In genomic region chr12:51070004-51070403, GRCh38 we compare ENCODE assay signal across 11 cellular contexts. TPM values are rescaled to one million over a fixed set of nuclear protein-coding genes. Genes with fewer than 3 reads are reported as not detected.
DNase-seq lines count a peak whose midpoint lies in the region; ATAC-seq and TF ChIP-seq lines count a peak whose summit lies in the region.
"Had no signal": no experiment of that assay in that cellular context is flagged by ENCODE, and none has a peak within 500 bp of the region (broad histone marks: within the 10 kb centered on the region; RNA-seq: fewer than 3 reads in every experiment).

No MANE protein-coding gene starts in this region.

- H3K4me3 Mint-ChIP-seq in activated CD4-positive, alpha-beta T cell treated with anti-CD3 and anti-CD28 coated beads, Interleukin-2, amount 10 ng/mL, durations not matched to agents 24 days and 14 days: no peak overlapping the region
- H3K4me3 Mint-ChIP-seq: IgD-negative memory B cell had no signal

- TF ChIP-seq CTCF in fibroblast of mammary gland (conservative IDR thresholded peaks at IDR 0.05; ENCODE audit: control insufficient read depth, insufficient read depth, low read depth, low read length) (no peak), retinal pigment epithelial cell (conservative IDR thresholded peaks at IDR 0.05; ENCODE audit: low read depth, low read length) (no peak)

- intact Hi-C loops in activated CD4-positive, alpha-beta T cell treated with anti-CD3 and anti-CD28 coated beads, Interleukin-2, amount 10 ng/mL, durations not matched to agents 24 days and 14 days (cut with micrococcal nuclease): no loop called here

- no peaks in the 10 kb centered on the region for H3K9me3 Mint-ChIP-seq in activated CD4-positive, alpha-beta T cell treated with anti-CD3 and anti-CD28 coated beads, Interleukin-2, amount 10 ng/mL, durations not matched to agents 24 days and 14 days
- H3K9me3 Mint-ChIP-seq: IgD-negative memory B cell had no signal

- H3K4me3 ChIP-seq in fibroblast of mammary gland (ENCODE audit: control insufficient read depth, low read depth, low read length): no peak overlapping the region
- no peak overlapping the region for H3K4me3 ChIP-seq in retinal pigment epithelial cell (ENCODE audit: low read length)
- H3K4me3 ChIP-seq: SJSA1 had no signal

- no peaks in the 10 kb centered on the region for H3K27me3 Mint-ChIP-seq in activated CD4-positive, alpha-beta T cell treated with anti-CD3 and anti-CD28 coated beads, Interleukin-2, amount 10 ng/mL, durations not matched to agents 24 days and 14 days
- H3K27me3 Mint-ChIP-seq: IgD-negative memory B cell had no signal

- H3K4me1 Mint-ChIP-seq in activated CD4-positive, alpha-beta T cell treated with anti-CD3 and anti-CD28 coated beads, Interleukin-2, amount 10 ng/mL, durations not matched to agents 24 days and 14 days: no peaks in the 10 kb centered on the region

- peaks cover 45% of the 10 kb centered on the region for H3K36me3 Mint-ChIP-seq in activated CD4-positive, alpha-beta T cell treated with anti-CD3 and anti-CD28 coated beads, Interleukin-2, amount 10 ng/mL, durations not matched to agents 24 days and 14 days (ENCODE audit: low read depth)

- no peak for ATAC-seq in HG03520 (IDR thresholded peaks at IDR 0.05; ENCODE audit: unreplicated experiment)
- ATAC-seq in HG02938 (IDR thresholded peaks at IDR 0.05; ENCODE audit: unreplicated experiment): no peak

- H3K27ac Mint-ChIP-seq in activated CD4-positive, alpha-beta T cell treated with anti-CD3 and anti-CD28 coated beads, Interleukin-2, amount 10 ng/mL, durations not matched to agents 24 days and 14 days: peak overlapping the region; percentile 5
- H3K27ac Mint-ChIP-seq: IgD-negative memory B cell had no signal

- no peak for DNase-seq in activated CD4-positive, alpha-beta T cell treated with anti-CD3 and anti-CD28 coated beads, Interleukin-2, amount 10 ng/mL, durations not matched to agents 24 days and 14 days
- no peak for DNase-seq in activated CD4-positive, alpha-beta T cell treated with anti-CD3 and anti-CD28 coated beads for 4 hours
- DNase-seq in OCI-M1 (lab: John Stamatoyannopoulos, UW): peak; percentile 35
- peak; percentile 78 for DNase-seq in fibroblast of mammary gland (ENCODE audit: low read depth)
- peak; percentile 75 for DNase-seq in retinal pigment epithelial cell (ENCODE audit: low read depth)
- no peak for DNase-seq in dedifferentiated amniotic fluid mesenchymal stem cell (ENCODE audit: extremely low spot score)
- DNase-seq: effector memory CD4-positive, alpha-beta T cell had no signal

RNA-seq across cellular contexts. Expression of gene CSRNP2, which starts 13.4 kb away (rescaled TPM):
- total RNA-seq in activated CD4-positive, alpha-beta T cell treated with anti-CD3 and anti-CD28 coated beads, Interleukin-2, amount 10 ng/mL, durations not matched to agents 24 days and 14 days: 22.7 and 22.9 TPM in 2 replicates

RNA-seq across cellular contexts. Expression of gene LETMD1, which starts 21.9 kb away (rescaled TPM):
- total RNA-seq in activated CD4-positive, alpha-beta T cell treated with anti-CD3 and anti-CD28 coated beads, Interleukin-2, amount 10 ng/mL, durations not matched to agents 24 days and 14 days: 75.7 and 77.8 TPM in 2 replicates

RNA-seq across cellular contexts. Expression of gene SLC11A2, which starts 43.8 kb away (rescaled TPM):
- 54.2 and 56.2 TPM in 2 replicates for total RNA-seq in activated CD4-positive, alpha-beta T cell treated with anti-CD3 and anti-CD28 coated beads, Interleukin-2, amount 10 ng/mL, durations not matched to agents 24 days and 14 days

Comparison
In these comparisons a context has a peak if more than half of its experiments do, and no peak if none do; other contexts are left out.
1. DNase-seq: peak in OCI-M1 (single experiment), fibroblast of mammary gland (single experiment) and retinal pigment epithelial cell (single experiment); none in activated CD4-positive, alpha-beta T cell treated with anti-CD3 and anti-CD28 coated beads, Interleukin-2, amount 10 ng/mL, durations not matched to agents 24 days and 14 days (single experiment), activated CD4-positive, alpha-beta T cell treated with anti-CD3 and anti-CD28 coated beads for 4 hours (0 of 2) and dedifferentiated amniotic fluid mesenchymal stem cell (single experiment).